In the genomic region with DNA sequence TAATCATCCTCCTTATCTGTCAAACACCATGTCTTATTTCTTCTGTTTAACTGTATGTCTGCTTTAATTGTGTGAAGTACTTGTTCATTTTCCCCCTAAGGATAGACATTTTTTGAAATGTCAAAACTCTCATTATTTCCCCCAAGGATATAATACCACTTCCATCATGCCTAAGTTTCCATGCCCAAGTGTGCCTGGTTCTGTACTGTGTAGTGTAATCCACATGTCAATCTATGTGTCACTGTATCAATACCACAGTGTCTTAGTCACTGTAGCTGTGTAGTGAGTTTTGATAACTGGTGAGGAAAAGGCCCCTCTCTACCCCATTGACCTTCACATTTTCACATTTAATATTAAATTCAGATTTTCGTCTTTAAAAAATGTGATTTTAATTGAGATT, we compare ENCODE assay signal across 22 cellular contexts.
"Had no signal": no experiment of that assay in that cellular context is flagged by ENCODE, and none has a peak within 500 bp of the region (broad histone marks: within the 10 kb centered on the region; RNA-seq: fewer than 3 reads in every experiment).

No MANE protein-coding gene starts in this region.

- H3K4me3 ChIP-seq: esophagus muscularis mucosa, hepatocyte, lower lobe of right lung, pancreas, right lobe of liver, smooth muscle cell, suprapubic skin, transverse colon had no signal

- H3K27ac Mint-ChIP-seq: natural killer cell; stimulated activated naive CD8-positive, alpha-beta T cell treated with anti-CD3 and anti-CD28 coated beads, Interleukin-15, amount 100 ng/mL, for 72 hours had no signal

- H3K36me3 Mint-ChIP-seq: natural killer cell had no signal

- H3K27ac ChIP-seq: esophagus muscularis mucosa, hepatocyte, lower lobe of right lung, neutrophil, pancreas, right lobe of liver, suprapubic skin, transverse colon, VCaP had no signal

- H3K9me3 Mint-ChIP-seq: stimulated activated naive CD8-positive, alpha-beta T cell treated with anti-CD3 and anti-CD28 coated beads, Interleukin-15, amount 100 ng/mL, for 72 hours had no signal

- H3K79me2 ChIP-seq: hepatocyte had no signal

- H3K27me3 Mint-ChIP-seq: stimulated activated naive CD8-positive, alpha-beta T cell treated with anti-CD3 and anti-CD28 coated beads, Interleukin-15, amount 100 ng/mL, for 72 hours had no signal

- DNase-seq: activated CD4-positive, alpha-beta T cell treated with anti-CD3 and anti-CD28 coated beads, Interleukin-2, amount 50 U/mL, for 1 hour; activated CD4-positive, CD25-positive, alpha-beta regulatory T cell treated with anti-CD3 and anti-CD28 coated beads, Interleukin-2, amount 50 U/mL, for 72 hours; activated CD8-positive, alpha-beta memory T cell treated with anti-CD3 and anti-CD28 coated beads, Interleukin-2, amount 50 U/mL, for 4 hours; activated effector memory CD4-positive, alpha-beta T cell treated with Interleukin-2 at 50 U/mL for 16 hours; activated naive CD4-positive, alpha-beta T cell treated with anti-CD3 and anti-CD28 coated beads, Interleukin-2, amount 50 U/mL, for 16 hours; activated T-cell treated with anti-CD3 and anti-CD28 coated beads, Interleukin-2, amount 50 U/mL, for 48 hours; aorta; effector CD4-positive, alpha-beta T cell; islet precursor cell; lower lobe of right lung; natural killer cell; pancreas; right lobe of liver; stimulated activated CD4-positive, alpha-beta T cell treated with anti-CD3 and anti-CD28 coated beads, Interleukin-4, amount 100 ng/mL, for 1 hour; stimulated activated naive CD8-positive, alpha-beta T cell treated with anti-CD3 and anti-CD28 coated beads, Interleukin-15, amount 100 ng/mL, for 72 hours; transverse colon had no signal

- H3K27me3 ChIP-seq: esophagus muscularis mucosa, hepatocyte, neutrophil, pancreas, right lobe of liver, suprapubic skin, transverse colon had no signal

- H2AFZ ChIP-seq: hepatocyte had no signal

- H3K4me1 ChIP-seq: esophagus muscularis mucosa, lower lobe of right lung, pancreas, right lobe of liver, suprapubic skin, transverse colon had no signal

- H3K9me3 ChIP-seq: esophagus muscularis mucosa, lower lobe of right lung, neutrophil, pancreas, right lobe of liver, suprapubic skin, transverse colon had no signal

- H3K36me3 ChIP-seq: esophagus muscularis mucosa, lower lobe of right lung, neutrophil, pancreas, right lobe of liver, suprapubic skin, transverse colon had no signal

- H3K4me1 Mint-ChIP-seq: natural killer cell; stimulated activated naive CD8-positive, alpha-beta T cell treated with anti-CD3 and anti-CD28 coated beads, Interleukin-15, amount 100 ng/mL, for 72 hours had no signal

- H3K4me3 Mint-ChIP-seq: natural killer cell; stimulated activated naive CD8-positive, alpha-beta T cell treated with anti-CD3 and anti-CD28 coated beads, Interleukin-15, amount 100 ng/mL, for 72 hours had no signal

- H3K4me2 ChIP-seq: hepatocyte, smooth muscle cell had no signal
